Comparison of ENCODE assay signal across 10 cellular contexts in genomic region chr11:112523477-112523876, GRCh38.
DNase-seq lines count a peak whose midpoint lies in the region; ATAC-seq and TF ChIP-seq lines count a peak whose summit lies in the region.
"Had no signal": no experiment of that assay in that cellular context is flagged by ENCODE, and none has a peak within 500 bp of the region (broad histone marks: within the 10 kb centered on the region; RNA-seq: fewer than 3 reads in every experiment).

No MANE protein-coding gene starts in this region.

- POLR2A ChIA-PET in HEK293T (lab: Yijun Ruan, JAX) (no interaction called here), WTC11 (lab: Charles Lee) (interaction anchor here (0.7 kb wide), 1 partner anchor 24 kb away, joined by 3 read pairs; no protein-coding TSS in a partner anchor)

- H3K4me3 Mint-ChIP-seq in WTC11: no peak overlapping the region

- H3K9me3 Mint-ChIP-seq in WTC11: peaks cover 4% of the 10 kb centered on the region

- CTCF ChIA-PET in HEK293T (lab: Yijun Ruan, JAX) (no interaction called here), WTC11 (lab: Charles Lee) (interaction anchor here (0.6 to 2.5 kb wide), 4 partner anchors 32 to 1365 kb away, joined by 4 to 13 read pairs (median 6); no protein-coding TSS in a partner anchor)

- peak; percentile 81 for ATAC-seq in WTC11
- peak; percentile 21 to 75 (median 62) for ATAC-seq in heart left ventricle
- peak; percentile 26 to 41 (median 34) for ATAC-seq in psoas muscle
- ATAC-seq in HG03095 (IDR thresholded peaks at IDR 0.05; ENCODE audit: unreplicated experiment): no peak

- H3K4me1 ChIP-seq in heart left ventricle (peaks cover 0 to 49% (median 30%) of the 10 kb centered on the region in 12 donors), psoas muscle (peaks cover 37% of the 10 kb centered on the region)

- DNase-seq in HEK293T (ENCODE audit: extremely low spot score): peak; percentile 54
- peak; percentile 17 for DNase-seq in WTC11 (ENCODE audit: low spot score)
- DNase-seq in heart left ventricle: peak in 4 of 5 donors; percentile 29 to 46 (median 44)
- DNase-seq in psoas muscle: no peak
- DNase-seq in activated naive CD4-positive, alpha-beta T cell treated with Interleukin-2 at 50 U/mL for 16 hours: no peak
- DNase-seq in MV-4-11 (lab: John Stamatoyannopoulos, UW): no peak
- DNase-seq in RPMI8226: no peak
- DNase-seq: NCI-H2171 treated with DMSO at 0.1 percent for 48 hours; stimulated activated CD4-positive, alpha-beta T cell treated with anti-CD3 and anti-CD28 coated beads, Interleukin-12 subunit alpha, Interleukin-12 subunit beta, amount 100 ng/mL, for 4 hours had no signal

- peaks cover 16% of the 10 kb centered on the region for H3K4me1 Mint-ChIP-seq in WTC11

- intact Hi-C loops in heart left ventricle (cut with DNase I): no loop called here
- intact Hi-C loops in psoas muscle (cut with DNase I): no loop called here

- H3K27me3 Mint-ChIP-seq in WTC11 (ENCODE audit: low read depth): no peaks in the 10 kb centered on the region

- H3K27ac Mint-ChIP-seq in WTC11: no peak overlapping the region

- no peak overlapping the region for H3K4me3 ChIP-seq in heart left ventricle
- H3K4me3 ChIP-seq in psoas muscle: no peak overlapping the region

- H3K27me3 ChIP-seq in heart left ventricle: no peaks in the 10 kb centered on the region
- no peaks in the 10 kb centered on the region for H3K27me3 ChIP-seq in psoas muscle (ENCODE audit: insufficient read depth in 3 of 3, low read length in 2 of 3)

- TF ChIP-seq CTCF in WTC11 (IDR thresholded peaks at IDR 0.05): no peak
- no peak for TF ChIP-seq CTCF in heart left ventricle (IDR thresholded peaks at IDR 0.05)
- TF ChIP-seq CTCF in psoas muscle (IDR thresholded peaks at IDR 0.05): no peak

- H3K9me3 ChIP-seq in heart left ventricle (no peaks in the 10 kb centered on the region), psoas muscle (no peaks in the 10 kb centered on the region)

- H3K27ac ChIP-seq in heart left ventricle: peak overlapping the region in 4 of 12 donors; percentile 3 to 29 (median 19)
- H3K27ac ChIP-seq in psoas muscle: no peak overlapping the region

- no peaks in the 10 kb centered on the region for H3K36me3 Mint-ChIP-seq in WTC11

- no peak for TF ChIP-seq POLR2A in heart left ventricle (IDR thresholded peaks at IDR 0.05)

- no peaks in the 10 kb centered on the region for H3K36me3 ChIP-seq in heart left ventricle
- H3K36me3 ChIP-seq in psoas muscle (ENCODE audit: insufficient read depth in 1 of 2, low read depth in 1 of 2): no peaks in the 10 kb centered on the region

- 35 to 44% (median 40%) methylated on average over 4 of the region's 4 CpGs for WGBS in heart left ventricle, 4 donors
- WGBS in psoas muscle, 3 donors: 37 to 51% (median 46%) methylated on average over 4 of the region's 4 CpGs

TF ChIP-seq in HEK293T, 16 proteins besides CTCF, POLR2A, EP300 and RAD21:
- TF ChIP-seq FOXA1 (IDR thresholded peaks at IDR 0.05) (no peak), PKNOX1 (IDR thresholded peaks at IDR 0.05) (peak; percentile 12; the same call in 1 of the 2 replicates)

TF ChIP-seq in WTC11, 78 proteins besides CTCF, POLR2A, EP300 and RAD21:
- TF ChIP-seq USF1 (CRISPR knock-in tag; IDR thresholded peaks at IDR 0.05): 0 out of 2 replicates have a peak, but pooled peaks have one; percentile 47
- peak; percentile 76 for TF ChIP-seq USF2 (CRISPR knock-in tag; IDR thresholded peaks at IDR 0.05)
- no peak for TF ChIP-seq NR3C1 (CRISPR knock-in tag; conservative IDR thresholded peaks at IDR 0.05; ENCODE audit: low read depth)

Comparison
In these comparisons a context has a peak if more than half of its experiments do, and no peak if none do; other contexts are left out.
1. DNase-seq: peak in HEK293T (single experiment), WTC11 (single experiment) and heart left ventricle (4 of 5); none in psoas muscle (0 of 2), activated naive CD4-positive, alpha-beta T cell treated with Interleukin-2 at 50 U/mL for 16 hours (single experiment), MV-4-11 (single experiment) and RPMI8226 (single experiment).